ENCODE assay signal across 8 cellular contexts in the genomic region with DNA sequence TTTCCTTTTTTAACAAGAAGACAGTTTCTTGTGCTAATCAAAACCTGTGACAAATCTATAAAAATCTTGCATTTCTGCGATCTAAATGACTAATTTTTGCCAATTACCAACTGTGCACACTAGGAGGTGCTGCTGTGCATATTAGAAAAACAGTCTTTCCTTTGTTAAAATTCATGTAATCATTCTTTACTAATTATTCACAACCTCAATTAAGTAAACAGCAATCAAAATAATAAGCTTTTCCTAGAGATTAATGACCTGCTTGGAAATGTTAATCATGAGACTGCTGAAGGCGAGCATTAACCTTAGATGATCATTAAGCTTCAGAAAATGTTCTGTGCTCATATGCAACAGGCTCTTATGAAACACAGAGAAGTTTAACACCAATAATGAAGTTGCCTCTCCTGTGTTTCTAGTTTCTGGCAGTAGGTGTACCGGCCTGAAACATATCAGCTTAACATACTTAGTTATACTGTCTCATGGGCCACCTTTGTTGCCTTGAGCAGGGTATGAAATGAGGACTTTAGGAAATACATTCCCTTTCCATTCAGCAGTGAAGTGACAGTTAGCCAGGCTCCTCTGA. TPM values are rescaled to one million over a fixed set of nuclear protein-coding genes. Genes with fewer than 3 reads are reported as not detected.
DNase-seq lines count a peak whose midpoint lies in the region; ATAC-seq and TF ChIP-seq lines count a peak whose summit lies in the region.

No MANE protein-coding gene starts in this region.

- peaks cover 4% of the 10 kb centered on the region for H3K36me3 Mint-ChIP-seq in T-helper 17 cell (ENCODE audit: low read depth)

- H4K20me1 ChIP-seq in osteoblast (ENCODE audit: insufficient read depth, low read length), result no peaks in the 10 kb centered on the region

- peak overlapping the region; percentile 0 for H3K4me2 ChIP-seq in osteoblast (ENCODE audit: insufficient read depth, low read length)

- ATAC-seq in HG03354 (IDR thresholded peaks at IDR 0.05; ENCODE audit: poor library complexity, severe bottlenecking, unreplicated experiment) (peak; percentile 53), T-helper 17 cell (peak; percentile 60), GM18909 (IDR thresholded peaks at IDR 0.05; ENCODE audit: poor library complexity, unreplicated experiment) (no peak), HG03565 (IDR thresholded peaks at IDR 0.05; ENCODE audit: unreplicated experiment) (no peak)

- TF ChIP-seq CTCF in epithelial cell of esophagus (IDR thresholded peaks at IDR 0.05; ENCODE audit: insufficient read depth, low read depth, low read length, missing control alignments) (peak; percentile 75), osteoblast (IDR thresholded peaks at IDR 0.05; ENCODE audit: extremely low read depth, low read depth, low read length) (peak; percentile 87)

- H3K4me3 ChIP-seq in epithelial cell of esophagus (ENCODE audit: low read length) (no peak overlapping the region), osteoblast (ENCODE audit: insufficient read depth, low read length) (no peak overlapping the region)

- H3K9me3 ChIP-seq in T-helper 17 cell (ENCODE audit: control insufficient read depth, low read length, poor library complexity, severe bottlenecking), result no peaks in the 10 kb centered on the region
- H3K9me3 ChIP-seq in osteoblast (ENCODE audit: low read depth, low read length), result no peaks in the 10 kb centered on the region

- peaks cover 2% of the 10 kb centered on the region for H3K4me1 Mint-ChIP-seq in T-helper 17 cell

- peaks cover 16% of the 10 kb centered on the region for H3K4me1 ChIP-seq in osteoblast (ENCODE audit: insufficient read depth, low read length)

- no peak overlapping the region for H3K4me3 Mint-ChIP-seq in T-helper 17 cell

- H3K27ac ChIP-seq in osteoblast (ENCODE audit: low read depth, low read length), result no peak overlapping the region

- no peaks in the 10 kb centered on the region for H3K27me3 ChIP-seq in osteoblast (ENCODE audit: insufficient read depth, low read length)

- no peak overlapping the region for H3K27ac Mint-ChIP-seq in T-helper 17 cell

- peak overlapping the region; percentile 78 for H2AFZ ChIP-seq in osteoblast (ENCODE audit: low read length)

- DNase-seq in DMS53 (lab: John Stamatoyannopoulos, UW), result peak; percentile 61
- peak in 1 of 3 donors; percentile 22 for DNase-seq in T-helper 17 cell
- DNase-seq in epithelial cell of esophagus (ENCODE audit: low read depth), result peak; percentile 35
- no peak for DNase-seq in osteoblast (ENCODE audit: insufficient read length, low spot score, missing footprints)
- DNase-seq in T-helper 9 cell, result no peak

- no peaks in the 10 kb centered on the region for H3K36me3 ChIP-seq in osteoblast (ENCODE audit: insufficient read depth, low read length)

- no peaks in the 10 kb centered on the region for H3K27me3 Mint-ChIP-seq in T-helper 17 cell

- no peaks in the 10 kb centered on the region for H3K79me2 ChIP-seq in osteoblast (ENCODE audit: insufficient read depth, low read length)

RNA-seq across cellular contexts. Expression of a gene that starts 17.7 kb away (rescaled TPM):
- 1 to 10 TPM; 2.8 to 2.9 TPM for total RNA-seq in T-helper 17 cell
- 2.7 and 4.3 TPM in 2 replicates for total RNA-seq in osteoblast

RNA-seq across cellular contexts. Expression of a gene that starts 18.5 kb away (rescaled TPM):
- total RNA-seq in T-helper 17 cell, result not detected
- 0.36 and 1.2 TPM in 2 replicates for total RNA-seq in osteoblast

RNA-seq across cellular contexts. Expression of a gene that starts 44.4 kb away (rescaled TPM):
- total RNA-seq in T-helper 17 cell (1 to 10 TPM; 1.8 to 2.5 TPM), osteoblast (0.29 and 0.36 TPM in 2 replicates)

Comparison
In these comparisons a context has a peak if more than half of its experiments do, and no peak if none do; other contexts are left out.
1. DNase-seq: peak in DMS53 (single experiment) and epithelial cell of esophagus (single experiment); none in osteoblast (single experiment) and T-helper 9 cell (single experiment).
2. ATAC-seq: peak in HG03354 (single experiment) and T-helper 17 cell (single experiment); none in GM18909 (single experiment) and HG03565 (single experiment).